In genomic region chr6:160818934-160819333, GRCh38 we compare ENCODE assay signal across 34 cellular contexts.
DNase-seq lines count a peak whose midpoint lies in the region; ATAC-seq, FAIRE-seq and TF ChIP-seq lines count a peak whose summit lies in the region.
"Had no signal": no experiment of that assay in that cellular context is flagged by ENCODE, and none has a peak within 500 bp of the region (broad histone marks: within the 10 kb centered on the region; RNA-seq: fewer than 3 reads in every experiment).

No MANE protein-coding gene starts in this region.

- intact Hi-C loops in HepG2 (cut with micrococcal nuclease; ENCODE audit: unreplicated experiment) (no loop called here), right lobe of liver (cut with DNase I) (no loop called here), IMR-90 (cut with micrococcal nuclease) (no loop called here), K562 (cut with micrococcal nuclease) (no loop called here), PC-9 (cut with micrococcal nuclease; ENCODE audit: unreplicated experiment) (no loop called here), breast epithelium (cut with DNase I; ENCODE audit: low total_unique reads) (no loop called here)

- H3K4me2 ChIP-seq in HepG2 (ENCODE audit: low read depth, low read length) (no peak overlapping the region), A549 (no peak overlapping the region), IMR-90 (ENCODE audit: low read depth, low read length) (no peak overlapping the region), K562 (ENCODE audit: insufficient read depth, low read length) (no peak overlapping the region), PC-9 (no peak overlapping the region)
- H3K4me2 ChIP-seq: BLaER1; BLaER1 treated with 17β-estradiol and CSF1 and Interleukin-3, amounts not matched to agents 10 nM and 100 nM had no signal

- no peak for TF ChIP-seq RAD21 in HepG2 (CRISPR knock-in tag; IDR thresholded peaks at IDR 0.05)
- TF ChIP-seq RAD21 in A549 (conservative IDR thresholded peaks at IDR 0.05 in 1 of 2, IDR thresholded peaks at IDR 0.05 in 1 of 2) = no peak
- TF ChIP-seq RAD21 in IMR-90 (IDR thresholded peaks at IDR 0.05; ENCODE audit: low read length) = no peak
- TF ChIP-seq RAD21 in K562 (CRISPR knock-in tag; conservative IDR thresholded peaks at IDR 0.05 in 1 of 2, IDR thresholded peaks at IDR 0.05 in 1 of 2) = no peak

- H4K5ac ChIP-seq in IMR-90 (ENCODE audit: low read depth, low read length) = no peak overlapping the region

- POLR2A ChIA-PET in HepG2 (lab: Yijun Ruan, JAX) = no interaction called here
- POLR2A ChIA-PET in A549 (lab: Yijun Ruan, JAX) = no interaction called here
- POLR2A ChIA-PET in IMR-90 (lab: Charles Lee; ENCODE audit: unreplicated experiment) = no interaction called here
- POLR2A ChIA-PET in K562 (lab: Yijun Ruan, JAX) = interaction anchor here (0.9 kb wide), 1 partner anchor 9 kb away, joined by 3 read pairs; no protein-coding TSS in a partner anchor
- POLR2A ChIA-PET in PC-9 (lab: Charles Lee; ENCODE audit: unreplicated experiment) = no interaction called here

- TF ChIP-seq EP300 in HepG2 (IDR thresholded peaks at IDR 0.05; ENCODE audit: low read depth in 2 of 2, low read length in 2 of 2) = no peak
- no peak for TF ChIP-seq EP300 in HepG2 (CRISPR knock-in tag; IDR thresholded peaks at IDR 0.05; ENCODE audit: borderline replicate concordance)
- no peak for TF ChIP-seq EP300 in A549 (IDR thresholded peaks at IDR 0.05)
- TF ChIP-seq EP300 in K562 (IDR thresholded peaks at IDR 0.05; ENCODE audit: low read length) = no peak

- H3K9me1 ChIP-seq in IMR-90 (ENCODE audit: insufficient read depth, low read length) = no peaks in the 10 kb centered on the region
- H3K9me1 ChIP-seq in K562 (ENCODE audit: control insufficient read depth, insufficient read depth, low read length) = no peaks in the 10 kb centered on the region

- TF ChIP-seq POLR2A in HepG2 (IDR thresholded peaks at IDR 0.05; ENCODE audit: insufficient read depth in 1 of 2, low read depth in 2 of 2, low read length in 2 of 2) (no peak), right lobe of liver (IDR thresholded peaks at IDR 0.05) (no peak), A549 (IDR thresholded peaks at IDR 0.05; ENCODE audit: low read length) (no peak), IMR-90 (IDR thresholded peaks at IDR 0.05; ENCODE audit: low read depth, low read length) (no peak), K562 (conservative IDR thresholded peaks at IDR 0.05) (no peak), breast epithelium (IDR thresholded peaks at IDR 0.05) (no peak)

- no peaks in the 10 kb centered on the region for H3K79me1 ChIP-seq in IMR-90 (ENCODE audit: low read depth in 1 of 2, low read length in 2 of 2)

- no peak overlapping the region for H3K18ac ChIP-seq in IMR-90 (ENCODE audit: low read depth, low read length)

- no peak overlapping the region for H4K91ac ChIP-seq in IMR-90 (ENCODE audit: insufficient read depth, low read depth, low read length)

- no peaks in the 10 kb centered on the region for H3K36me3 ChIP-seq in HepG2 (replicated peaks in 1 of 2; ENCODE audit: control insufficient read depth in 1 of 2, insufficient read depth in 2 of 2, low read length in 2 of 2)
- H3K36me3 ChIP-seq in right lobe of liver = no peaks in the 10 kb centered on the region
- no peaks in the 10 kb centered on the region for H3K36me3 ChIP-seq in IMR-90 (ENCODE audit: control insufficient read depth, insufficient read depth, low read length)
- no peaks in the 10 kb centered on the region for H3K36me3 ChIP-seq in K562 (ENCODE audit: control insufficient read depth, insufficient read depth, low read length)
- no peaks in the 10 kb centered on the region for H3K36me3 ChIP-seq in PC-9 (ENCODE audit: low read depth)
- H3K36me3 ChIP-seq in breast epithelium = no peaks in the 10 kb centered on the region
- H3K36me3 ChIP-seq: BE2C; BLaER1; BLaER1 treated with 17β-estradiol and CSF1 and Interleukin-3, amounts not matched to agents 10 nM and 100 nM had no signal

- no peak overlapping the region for H3K14ac ChIP-seq in IMR-90 (replicated peaks; ENCODE audit: low read depth, low read length)

- H3K27me3 ChIP-seq in HepG2 (ENCODE audit: control insufficient read depth in 1 of 2, insufficient read depth in 2 of 2, low read length in 2 of 2) = no peaks in the 10 kb centered on the region
- no peaks in the 10 kb centered on the region for H3K27me3 ChIP-seq in right lobe of liver
- H3K27me3 ChIP-seq in IMR-90 (ENCODE audit: control insufficient read depth, insufficient read depth, low read length) = no peaks in the 10 kb centered on the region
- no peaks in the 10 kb centered on the region for H3K27me3 ChIP-seq in K562 (ENCODE audit: control insufficient read depth in 2 of 2, insufficient read depth in 2 of 2, low read length in 2 of 2)
- no peaks in the 10 kb centered on the region for H3K27me3 ChIP-seq in PC-9 (ENCODE audit: insufficient read depth, low read depth)
- no peaks in the 10 kb centered on the region for H3K27me3 ChIP-seq in breast epithelium
- H3K27me3 ChIP-seq: BE2C; BLaER1; BLaER1 treated with 17β-estradiol and CSF1 and Interleukin-3, amounts not matched to agents 10 nM and 100 nM had no signal

- CTCF ChIA-PET in HepG2 (lab: Yijun Ruan, JAX; ENCODE audit: low intra/inter-chr PET ratio, low total read pairs) = no interaction called here
- CTCF ChIA-PET in A549 (lab: Yijun Ruan, JAX) = no interaction called here
- CTCF ChIA-PET in IMR-90 (lab: Yijun Ruan, JAX) = no interaction called here
- CTCF ChIA-PET in K562 (lab: Yijun Ruan, JAX; ENCODE audit: low intra/inter-chr PET ratio) = no interaction called here
- CTCF ChIA-PET in PC-9 (lab: Charles Lee) = no interaction called here

- no peak overlapping the region for H2BK120ac ChIP-seq in IMR-90 (ENCODE audit: low read depth, low read length)

- H2AFZ ChIP-seq in HepG2 (ENCODE audit: low read length) (no peak overlapping the region), IMR-90 (replicated peaks; ENCODE audit: low read length, poor library complexity) (no peak overlapping the region), K562 (ENCODE audit: low read depth, low read length) (no peak overlapping the region), PC-9 (no peak overlapping the region)

- no peaks in the 10 kb centered on the region for H3K79me2 ChIP-seq in HepG2 (ENCODE audit: insufficient read depth, low read length)
- H3K79me2 ChIP-seq in K562 (ENCODE audit: control insufficient read depth, insufficient read depth, low read length) = no peaks in the 10 kb centered on the region
- no peaks in the 10 kb centered on the region for H3K79me2 ChIP-seq in PC-9 (ENCODE audit: low read depth)

- H2BK20ac ChIP-seq in IMR-90 (ENCODE audit: low read depth, low read length) = no peak overlapping the region

- H2BK15ac ChIP-seq in IMR-90 (ENCODE audit: low read depth, low read length) = no peak overlapping the region

- no peaks in the 10 kb centered on the region for H3K9me2 ChIP-seq in PC-9 (ENCODE audit: insufficient read depth)

- H2BK5ac ChIP-seq in IMR-90 (ENCODE audit: low read depth, low read length, poor library complexity, severe bottlenecking) = no peak overlapping the region

- ATAC-seq in HepG2 = no peak
- no peak for ATAC-seq in right lobe of liver
- no peak for ATAC-seq in A549
- no peak for ATAC-seq in IMR-90 (ENCODE audit: low read depth)
- no peak for ATAC-seq in K562
- ATAC-seq: CD8-positive, alpha-beta T cell had no signal

- H4K20me1 ChIP-seq in HepG2 (ENCODE audit: insufficient read depth, low read length) (no peaks in the 10 kb centered on the region), IMR-90 (ENCODE audit: insufficient read depth, low read length) (no peaks in the 10 kb centered on the region), K562 (replicated peaks; ENCODE audit: control insufficient read depth, insufficient read depth, low read length) (no peaks in the 10 kb centered on the region), PC-9 (ENCODE audit: insufficient read depth) (no peaks in the 10 kb centered on the region)
- H4K20me1 ChIP-seq: BLaER1; BLaER1 treated with 17β-estradiol and CSF1 and Interleukin-3, amounts not matched to agents 10 nM and 100 nM had no signal

- no peak overlapping the region for H2AK5ac ChIP-seq in IMR-90 (ENCODE audit: low read depth, low read length)

- no peak overlapping the region for H3K27ac ChIP-seq in HepG2 (ENCODE audit: extremely low read length, insufficient read depth, low read length)
- no peak overlapping the region for H3K27ac ChIP-seq in right lobe of liver
- H3K27ac ChIP-seq in A549 = no peak overlapping the region
- H3K27ac ChIP-seq in IMR-90 (ENCODE audit: insufficient read depth, low read length) = no peak overlapping the region
- H3K27ac ChIP-seq in K562 (ENCODE audit: extremely low read depth, low read depth, low read length) = no peak overlapping the region
- no peak overlapping the region for H3K27ac ChIP-seq in PC-9
- no peak overlapping the region for H3K27ac ChIP-seq in breast epithelium
- H3K27ac ChIP-seq: 22Rv1; BLaER1; BLaER1 treated with 17β-estradiol and CSF1 and Interleukin-3, amounts not matched to agents 10 nM and 100 nM; C4-2B had no signal

- no peaks in the 10 kb centered on the region for H3K4me1 ChIP-seq in HepG2 (ENCODE audit: insufficient read depth, low read length)
- H3K4me1 ChIP-seq in right lobe of liver = no peaks in the 10 kb centered on the region
- no peaks in the 10 kb centered on the region for H3K4me1 ChIP-seq in A549
- no peaks in the 10 kb centered on the region for H3K4me1 ChIP-seq in IMR-90 (ENCODE audit: control insufficient read depth, insufficient read depth, low read length)
- no peaks in the 10 kb centered on the region for H3K4me1 ChIP-seq in K562 (replicated peaks in 1 of 2; ENCODE audit: control insufficient read depth in 2 of 2, insufficient read depth in 2 of 2, low read length in 2 of 2)
- no peaks in the 10 kb centered on the region for H3K4me1 ChIP-seq in PC-9 (replicated peaks; ENCODE audit: insufficient read depth)
- no peaks in the 10 kb centered on the region for H3K4me1 ChIP-seq in breast epithelium
- H3K4me1 ChIP-seq: BE2C; BLaER1; BLaER1 treated with 17β-estradiol and CSF1 and Interleukin-3, amounts not matched to agents 10 nM and 100 nM; Caco-2 had no signal

- dilution Hi-C loops in IMR-90 (cut with HindIII; ENCODE audit: low sequenced_read_pairs, unreplicated experiment) = no loop called here

- no peak for FAIRE-seq in HepG2 (lab: Jason Lieb, UNC)
- FAIRE-seq in A549 (lab: Jason Lieb, UNC) = no peak
- FAIRE-seq in K562 (lab: Jason Lieb, UNC) = no peak
- FAIRE-seq in GM19239 (lab: Jason Lieb, UNC) = no peak
- FAIRE-seq: A204.1, D721Med had no signal

- H3K4ac ChIP-seq in IMR-90 (ENCODE audit: low read depth, low read length) = no peak overlapping the region

- H3K4me3 ChIP-seq in HepG2 (replicated peaks in 1 of 3; ENCODE audit: insufficient read depth in 1 of 3, low read depth in 2 of 3, low read length in 3 of 3) = no peak overlapping the region
- no peak overlapping the region for H3K4me3 ChIP-seq in right lobe of liver
- H3K4me3 ChIP-seq in A549 = no peak overlapping the region
- no peak overlapping the region for H3K4me3 ChIP-seq in IMR-90 (ENCODE audit: insufficient read depth, low read depth, low read length)
- H3K4me3 ChIP-seq in K562 = no peak overlapping the region
- no peak overlapping the region for H3K4me3 ChIP-seq in PC-9
- no peak overlapping the region for H3K4me3 ChIP-seq in breast epithelium
- H3K4me3 ChIP-seq: BLaER1; BLaER1 treated with 17β-estradiol and CSF1 and Interleukin-3, amounts not matched to agents 10 nM and 100 nM had no signal

- no peak for DNase-seq in HepG2 (ENCODE audit: low spot score)
- DNase-seq in right lobe of liver = no peak
- DNase-seq in A549 (ENCODE audit: low read depth in 1 of 2, low spot score in 1 of 2) = no peak
- no peak for DNase-seq in IMR-90
- no peak for DNase-seq in K562 (ENCODE audit: extremely low read depth in 1 of 4, low spot score in 3 of 4)
- no peak for DNase-seq in PC-9
- DNase-seq in GM19239 (ENCODE audit: insufficient read length, low spot score) = no peak
- no peak for DNase-seq in breast epithelium (ENCODE audit: low spot score in 2 of 2)
- DNase-seq: 8988T; ACHN; AML-193; BE2C; C1 segment of cervical spinal cord; Caco-2; Calu3; CD4-positive, alpha-beta memory T cell; CD4-positive, alpha-beta T cell; CD4-positive, CD25-positive, alpha-beta regulatory T cell; CD8-positive, alpha-beta memory T cell; CD8-positive, alpha-beta T cell; COR-L47; DMS 273 treated with DMSO at 0.1 percent for 48 hours; DMS153; DMS53; DMS79; DMS79 treated with DMSO at 0.1 percent for 48 hours; DND-41; EL had no signal

- no peak overlapping the region for H4K8ac ChIP-seq in IMR-90 (ENCODE audit: low read depth in 2 of 2, low read length in 2 of 2)

- H3F3A ChIP-seq in PC-9 (ENCODE audit: insufficient read depth, low read depth) = no peaks in the 10 kb centered on the region

- in situ Hi-C loops in HepG2 (cut with HindIII; ENCODE audit: extremely low pct_ligation_motif_present, low pct_unique_long_range_greater_than_20kb) (no loop called here), IMR-90 (cut with MboI; ENCODE audit: low sequenced_read_pairs) (no loop called here), K562 (cut with MboI) (no loop called here)

- H2AK9ac ChIP-seq in IMR-90 (replicated peaks; ENCODE audit: low read depth, low read length, poor library complexity) = no peak overlapping the region

- H3K9me3 ChIP-seq in HepG2 (ENCODE audit: low read length) (peaks cover 9% of the 10 kb centered on the region; the same call in 1 of the 2 replicates), right lobe of liver (no peaks in the 10 kb centered on the region), A549 (no peaks in the 10 kb centered on the region), IMR-90 (ENCODE audit: control insufficient read depth, insufficient read depth, low read length) (no peaks in the 10 kb centered on the region), K562 (replicated peaks; ENCODE audit: control insufficient read depth, insufficient read depth, low read depth, low read length) (no peaks in the 10 kb centered on the region; the same call in 1 of the 2 replicates), PC-9 (ENCODE audit: insufficient read depth, low read depth) (no peaks in the 10 kb centered on the region), breast epithelium (peaks cover 4 to 15% of the 10 kb centered on the region in 2 donors)
- H3K9me3 ChIP-seq: BE2C, Caco-2 had no signal

- H3K9ac ChIP-seq in HepG2 (ENCODE audit: insufficient read depth, low read depth, low read length) (no peak overlapping the region), IMR-90 (ENCODE audit: low read depth, low read length) (no peak overlapping the region), K562 (ENCODE audit: insufficient read depth in 1 of 2, low read depth in 2 of 2, low read length in 2 of 2) (no peak overlapping the region)
- H3K9ac ChIP-seq: BLaER1; BLaER1 treated with 17β-estradiol and CSF1 and Interleukin-3, amounts not matched to agents 10 nM and 100 nM had no signal

- 0% methylated on average over 1 of the region's 1 CpG for WGBS in HepG2 (ENCODE audit: low lambda C conversion rate)
- WGBS in right lobe of liver (ENCODE audit: insufficient coverage, low coverage, low lambda C conversion rate, missing lambda C conversion rate) = 40% methylated on average over 1 of the region's 1 CpG
- 12% methylated on average over 1 of the region's 1 CpG for WGBS in A549 (ENCODE audit: missing lambda C conversion rate)
- no CpG with 5 or more reads among the region's 1 CpG for WGBS in IMR-90 (ENCODE audit: extremely low coverage in 2 of 2, insufficient read length in 1 of 2), 2 experiments
- WGBS in K562 (ENCODE audit: insufficient coverage, low coverage, missing lambda C conversion rate) = 4% methylated on average over 1 of the region's 1 CpG

- no peak overlapping the region for H3K56ac ChIP-seq in IMR-90 (ENCODE audit: extremely low read depth, insufficient read depth, low read length)

- no peak for TF ChIP-seq CTCF in HepG2 (CRISPR knock-in tag; IDR thresholded peaks at IDR 0.05)
- no peak for TF ChIP-seq CTCF in right lobe of liver (IDR thresholded peaks at IDR 0.05)
- no peak for TF ChIP-seq CTCF in A549 (IDR thresholded peaks at IDR 0.05)
- no peak for TF ChIP-seq CTCF in IMR-90 (conservative IDR thresholded peaks at IDR 0.05; ENCODE audit: low read depth, low read length)
- TF ChIP-seq CTCF in K562 (IDR thresholded peaks at IDR 0.05 in 2 of 3, conservative IDR thresholded peaks at IDR 0.05 in 1 of 3; ENCODE audit: insufficient read depth in 2 of 3, low read depth in 1 of 3, low read length in 3 of 3) = no peak
- no peak for TF ChIP-seq CTCF in PC-9 (conservative IDR thresholded peaks at IDR 0.05)
- TF ChIP-seq CTCF in breast epithelium (IDR thresholded peaks at IDR 0.05) = no peak

- BruUV-seq in HepG2 (replicated peaks; lab: Mats Ljungman, UMichigan) (no TSS peak), IMR-90 (replicated peaks; lab: Mats Ljungman, UMichigan) (no TSS peak), K562 (replicated peaks; lab: Mats Ljungman, UMichigan) (no TSS peak), PC-9 (replicated peaks; lab: Mats Ljungman, UMichigan) (no TSS peak)

- no peak overlapping the region for H3K23ac ChIP-seq in IMR-90 (ENCODE audit: low read depth, low read length)

Comparison
In these comparisons a context has a peak if more than half of its experiments do, and no peak if none do; other contexts are left out.
1. Of the 241 proteins assayed by ChIP-seq in both HepG2 and K562: peak only in HepG2: MAFF and MAFK; only in K562: none; in both: none; in neither: 239.